ENCODE assay signal across 15 cellular contexts in the genomic region with DNA sequence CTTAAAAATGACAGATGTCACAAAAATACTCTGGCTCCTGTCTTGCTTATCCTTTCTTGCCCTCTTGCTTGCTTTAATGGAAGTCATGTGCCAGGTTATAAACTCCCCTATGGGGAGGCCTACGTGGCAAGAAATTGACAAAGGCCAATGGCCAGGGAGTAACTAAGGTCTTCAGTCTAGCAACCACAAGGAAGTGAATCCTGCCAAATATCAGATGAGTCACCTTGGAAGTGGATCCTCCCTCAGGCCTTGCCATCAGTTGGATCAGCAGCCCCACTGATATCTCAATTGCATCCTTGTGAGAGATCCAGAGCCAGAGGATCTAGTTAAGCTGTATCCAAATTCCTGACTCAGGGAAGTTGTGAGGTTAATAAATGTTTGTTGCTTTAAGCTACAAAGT.
DNase-seq lines count a peak whose midpoint lies in the region; FAIRE-seq and TF ChIP-seq lines count a peak whose summit lies in the region.
"Had no signal": no experiment of that assay in that cellular context is flagged by ENCODE, and none has a peak within 500 bp of the region (broad histone marks: within the 10 kb centered on the region; RNA-seq: fewer than 3 reads in every experiment).

No MANE protein-coding gene starts in this region.

- H3K36me3 ChIP-seq in osteoblast (ENCODE audit: insufficient read depth, low read length) = no peaks in the 10 kb centered on the region

- no peaks in the 10 kb centered on the region for H4K20me1 ChIP-seq in osteoblast (ENCODE audit: insufficient read depth, low read length)

- no peak for TF ChIP-seq CTCF in osteoblast (IDR thresholded peaks at IDR 0.05; ENCODE audit: extremely low read depth, low read depth, low read length)

- H3K9me3 ChIP-seq in osteoblast (ENCODE audit: low read depth, low read length) = no peaks in the 10 kb centered on the region
- H3K9me3 ChIP-seq: testis had no signal

- no peaks in the 10 kb centered on the region for H3K4me1 ChIP-seq in osteoblast (ENCODE audit: insufficient read depth, low read length)
- H3K4me1 ChIP-seq: testis had no signal

- H3K4me3 ChIP-seq in osteoblast (ENCODE audit: insufficient read depth, low read length) = no peak overlapping the region
- H3K4me3 ChIP-seq: testis had no signal

- no peaks in the 10 kb centered on the region for H3K27me3 ChIP-seq in osteoblast (ENCODE audit: insufficient read depth, low read length)
- H3K27me3 ChIP-seq: testis had no signal

- peak overlapping the region; percentile 7 for H2AFZ ChIP-seq in osteoblast (ENCODE audit: low read length)

- DNase-seq in GM03348 (ENCODE audit: low spot score) (peak; percentile 49), RCC 7860 (ENCODE audit: low spot score) (peak; percentile 54), epithelial cell of prostate (ENCODE audit: low read depth, low spot score) (peak; percentile 18), osteoblast (ENCODE audit: insufficient read length, low spot score, missing footprints) (peak; percentile 18), DMS153 treated with DMSO at 0.1 percent for 48 hours (lab: John Stamatoyannopoulos, UW; ENCODE audit: unreplicated experiment) (no peak), OCI-M2 (lab: John Stamatoyannopoulos, UW; ENCODE audit: unreplicated experiment) (no peak)
- DNase-seq in stimulated activated CD8-positive, alpha-beta memory T cell treated with anti-CD3 and anti-CD28 coated beads, Interleukin-4, amount 100 ng/mL, for 48 hours = no peak
- no peak for DNase-seq in activated CD4-positive, alpha-beta T cell treated with anti-CD3 and anti-CD28 coated beads, Interleukin-2, amount 50 U/mL, for 1 hour
- DNase-seq: activated CD4-positive, CD25-positive, alpha-beta regulatory T cell treated with anti-CD3 and anti-CD28 coated beads, Interleukin-2, amount 50 U/mL, for 72 hours; activated T-cell treated with anti-CD3 and anti-CD28 coated beads, Interleukin-2, amount 50 U/mL, for 1 hour; amygdala; COR-L47; effector CD8-positive, alpha-beta T cell; occipital lobe; testis had no signal

- no peak overlapping the region for H3K4me2 ChIP-seq in osteoblast (ENCODE audit: insufficient read depth, low read length)

- H3K79me2 ChIP-seq in osteoblast (ENCODE audit: insufficient read depth, low read length) = no peaks in the 10 kb centered on the region

- H3K27ac ChIP-seq in epithelial cell of prostate = no peak overlapping the region
- H3K27ac ChIP-seq in osteoblast (ENCODE audit: low read depth, low read length) = no peak overlapping the region
- H3K27ac ChIP-seq: testis had no signal

- FAIRE-seq in RCC 7860 (lab: Jason Lieb, UNC) = peak; percentile 91

Comparison
In these comparisons a context has a peak if more than half of its experiments do, and no peak if none do; other contexts are left out.
1. DNase-seq: peak in GM03348 (single experiment), RCC 7860 (single experiment), epithelial cell of prostate (single experiment) and osteoblast (single experiment); none in stimulated activated CD8-positive, alpha-beta memory T cell treated with anti-CD3 and anti-CD28 coated beads, Interleukin-4, amount 100 ng/mL, for 48 hours (single experiment), activated CD4-positive, alpha-beta T cell treated with anti-CD3 and anti-CD28 coated beads, Interleukin-2, amount 50 U/mL, for 1 hour (single experiment), DMS153 treated with DMSO at 0.1 percent for 48 hours (single experiment) and OCI-M2 (single experiment).